In the genomic region with DNA sequence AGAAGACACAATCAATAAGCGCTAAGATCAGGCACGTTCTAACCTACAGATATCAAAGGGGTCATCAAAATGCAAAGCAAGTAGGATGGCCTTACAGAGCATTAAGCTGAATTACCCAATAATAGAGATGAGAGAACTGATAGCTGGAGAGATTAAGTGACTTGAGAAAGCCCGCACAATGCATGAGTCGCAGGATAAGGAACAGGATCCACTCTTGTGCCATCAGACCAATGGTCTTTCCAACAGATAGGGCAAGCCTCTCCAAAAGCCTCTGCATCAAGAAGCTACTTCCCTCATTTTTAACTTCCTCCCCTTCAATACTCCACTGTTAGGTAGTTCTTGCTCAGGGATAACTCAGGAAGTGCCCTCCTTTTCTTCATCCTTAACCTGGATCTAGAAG, we compare ENCODE assay signal across 10 cellular contexts. TPM values are rescaled to one million over a fixed set of nuclear protein-coding genes. Genes with fewer than 3 reads are reported as not detected.
DNase-seq lines count a peak whose midpoint lies in the region; ATAC-seq and TF ChIP-seq lines count a peak whose summit lies in the region.
"Had no signal": no experiment of that assay in that cellular context is flagged by ENCODE, and none has a peak within 500 bp of the region (broad histone marks: within the 10 kb centered on the region; RNA-seq: fewer than 3 reads in every experiment).

No MANE protein-coding gene starts in this region.

- TF ChIP-seq POLR2A in erythroblast (IDR thresholded peaks at IDR 0.05; ENCODE audit: low read length), result no peak

- H3K4me3 Mint-ChIP-seq in activated naive CD4-positive, alpha-beta T cell treated with anti-CD3 and anti-CD28 coated beads, Interleukin-2, amount 10 ng/mL, durations not matched to agents 7 days and 5 days, result peak overlapping the region; percentile 80
- peak overlapping the region; percentile 87 to 99 for H3K4me3 Mint-ChIP-seq in stimulated activated naive B cell treated with anti-CD40 and anti-IgM and Interleukin-4, amounts not matched to agents 10 μg/mL and 1 μg/mL and 100 μg/mL, for 72 hours

- peaks cover 30% of the 10 kb centered on the region for H3K36me3 Mint-ChIP-seq in activated naive CD4-positive, alpha-beta T cell treated with anti-CD3 and anti-CD28 coated beads, Interleukin-2, amount 10 ng/mL, durations not matched to agents 7 days and 5 days
- peaks cover 30 to 44% of the 10 kb centered on the region in 2 donors for H3K36me3 Mint-ChIP-seq in stimulated activated naive B cell treated with anti-CD40 and anti-IgM and Interleukin-4, amounts not matched to agents 10 μg/mL and 1 μg/mL and 100 μg/mL, for 72 hours

- CTCF ChIA-PET in activated naive CD4-positive, alpha-beta T cell treated with anti-CD3 and anti-CD28 coated beads, Interleukin-2, amount 10 ng/mL, durations not matched to agents 7 days and 5 days (lab: Charles Lee), result interaction anchor here (0.8 to 1.1 kb wide), 2 partner anchors 9 to 10 kb away, joined by 4 to 5 read pairs; no protein-coding TSS in a partner anchor

- ATAC-seq in stimulated activated naive B cell treated with anti-CD40 and anti-IgM and Interleukin-4, amounts not matched to agents 10 μg/mL and 1 μg/mL and 100 μg/mL, for 72 hours (replicated peaks), result no peak
- ATAC-seq: pancreas had no signal

- DNase-seq in activated naive CD4-positive, alpha-beta T cell treated with anti-CD3 and anti-CD28 coated beads, Interleukin-2, amount 10 ng/mL, durations not matched to agents 7 days and 5 days, result no peak
- no peak for DNase-seq in activated naive CD4-positive, alpha-beta T cell treated with Interleukin-2 at 50 U/mL for 16 hours
- DNase-seq in SK-N-DZ (ENCODE audit: low spot score), result peak; percentile 53
- DNase-seq in erythroblast (lab: John Stamatoyannopoulos, UW), result peak; percentile 16 to 30
- DNase-seq in stimulated activated naive B cell treated with anti-CD40 and anti-IgM and Interleukin-4, amounts not matched to agents 10 μg/mL and 1 μg/mL and 100 μg/mL, for 72 hours, result no peak
- DNase-seq in head of caudate nucleus, result no peak
- DNase-seq in NCI-H2107 treated with DMSO at 0.1 percent for 48 hours (lab: John Stamatoyannopoulos, UW; ENCODE audit: unreplicated experiment), result no peak
- DNase-seq in activated CD4-positive, CD25-positive, alpha-beta regulatory T cell treated with anti-CD3 and anti-CD28 coated beads, Interleukin-2, amount 50 U/mL, for 72 hours, result no peak
- DNase-seq: pancreas; stimulated activated CD8-positive, alpha-beta memory T cell treated with anti-CD3 and anti-CD28 coated beads, Interleukin-4, amount 100 ng/mL, for 48 hours had no signal

- intact Hi-C loops in head of caudate nucleus (cut with DNase I), result no loop called here

- peaks cover 3% of the 10 kb centered on the region for H3K9me3 Mint-ChIP-seq in activated naive CD4-positive, alpha-beta T cell treated with anti-CD3 and anti-CD28 coated beads, Interleukin-2, amount 10 ng/mL, durations not matched to agents 7 days and 5 days
- H3K9me3 Mint-ChIP-seq in stimulated activated naive B cell treated with anti-CD40 and anti-IgM and Interleukin-4, amounts not matched to agents 10 μg/mL and 1 μg/mL and 100 μg/mL, for 72 hours, result peaks cover 5 to 14% of the 10 kb centered on the region in 2 donors

- H3K27ac Mint-ChIP-seq in activated naive CD4-positive, alpha-beta T cell treated with anti-CD3 and anti-CD28 coated beads, Interleukin-2, amount 10 ng/mL, durations not matched to agents 7 days and 5 days, result no peak overlapping the region
- peak overlapping the region; percentile 73 for H3K27ac Mint-ChIP-seq in stimulated activated naive B cell treated with anti-CD40 and anti-IgM and Interleukin-4, amounts not matched to agents 10 μg/mL and 1 μg/mL and 100 μg/mL, for 72 hours

- peaks cover 40% of the 10 kb centered on the region for H3K4me1 Mint-ChIP-seq in activated naive CD4-positive, alpha-beta T cell treated with anti-CD3 and anti-CD28 coated beads, Interleukin-2, amount 10 ng/mL, durations not matched to agents 7 days and 5 days
- H3K4me1 Mint-ChIP-seq in stimulated activated naive B cell treated with anti-CD40 and anti-IgM and Interleukin-4, amounts not matched to agents 10 μg/mL and 1 μg/mL and 100 μg/mL, for 72 hours, result peaks cover 27 to 64% of the 10 kb centered on the region in 2 donors

- H3K27me3 Mint-ChIP-seq in activated naive CD4-positive, alpha-beta T cell treated with anti-CD3 and anti-CD28 coated beads, Interleukin-2, amount 10 ng/mL, durations not matched to agents 7 days and 5 days, result no peaks in the 10 kb centered on the region
- H3K27me3 Mint-ChIP-seq in stimulated activated naive B cell treated with anti-CD40 and anti-IgM and Interleukin-4, amounts not matched to agents 10 μg/mL and 1 μg/mL and 100 μg/mL, for 72 hours, result no peaks in the 10 kb centered on the region

RNA-seq across cellular contexts. Expression of a gene that starts 2.6 kb away (rescaled TPM):
- polyA plus RNA-seq in SK-N-DZ (2014; cell fraction: cytosol; rRNA removed), result 35.4 and 36.5 TPM in 2 replicates
- polyA plus RNA-seq in SK-N-DZ (2014; cell fraction: nucleus; rRNA removed), result 31.4 and 34.0 TPM in 2 replicates

RNA-seq across cellular contexts. Expression of a gene that starts 2.6 kb away (rescaled TPM):
- polyA plus RNA-seq in SK-N-DZ (2014; cell fraction: cytosol; rRNA removed), result 6.1 and 8.0 TPM in 2 replicates
- polyA plus RNA-seq in SK-N-DZ (2014; cell fraction: nucleus; rRNA removed), result 4.5 and 12.2 TPM in 2 replicates

RNA-seq across cellular contexts. Expression of a gene that starts 14.5 kb away (rescaled TPM):
- polyA plus RNA-seq in SK-N-DZ (2014; cell fraction: cytosol; rRNA removed), result not detected in 2 replicates
- not detected in 2 replicates for polyA plus RNA-seq in SK-N-DZ (2014; cell fraction: nucleus; rRNA removed)
- polyA plus RNA-seq: pancreas had no signal

Comparison
In these comparisons a context has a peak if more than half of its experiments do, and no peak if none do; other contexts are left out.
1. DNase-seq: peak in SK-N-DZ (single experiment) and erythroblast (2 of 2); none in activated naive CD4-positive, alpha-beta T cell treated with anti-CD3 and anti-CD28 coated beads, Interleukin-2, amount 10 ng/mL, durations not matched to agents 7 days and 5 days (single experiment), activated naive CD4-positive, alpha-beta T cell treated with Interleukin-2 at 50 U/mL for 16 hours (single experiment), stimulated activated naive B cell treated with anti-CD40 and anti-IgM and Interleukin-4, amounts not matched to agents 10 μg/mL and 1 μg/mL and 100 μg/mL, for 72 hours (single experiment), head of caudate nucleus (0 of 42), NCI-H2107 treated with DMSO at 0.1 percent for 48 hours (single experiment) and activated CD4-positive, CD25-positive, alpha-beta regulatory T cell treated with anti-CD3 and anti-CD28 coated beads, Interleukin-2, amount 50 U/mL, for 72 hours (single experiment).